ENCODE assay signal across 19 cellular contexts in the genomic region with DNA sequence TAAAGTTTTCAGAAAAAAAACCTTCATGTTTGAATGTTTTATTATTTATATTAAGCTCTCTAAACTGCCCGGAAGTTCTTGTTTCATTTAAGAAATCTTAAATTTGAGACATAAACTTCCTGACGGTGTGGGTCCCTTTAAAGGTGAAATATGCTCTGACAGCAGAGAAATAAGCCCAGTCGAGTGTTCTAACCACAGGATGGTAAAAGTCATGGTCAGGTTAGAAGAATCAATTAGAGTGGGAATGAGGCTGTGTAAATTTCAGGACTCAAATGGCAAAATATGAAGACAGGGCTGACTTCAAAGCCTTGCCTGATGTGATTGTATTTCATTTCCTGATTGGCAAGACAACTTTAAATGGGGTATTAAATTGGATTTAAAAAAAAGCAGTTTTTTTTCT.
DNase-seq lines count a peak whose midpoint lies in the region; ATAC-seq and TF ChIP-seq lines count a peak whose summit lies in the region.
"Had no signal": no experiment of that assay in that cellular context is flagged by ENCODE, and none has a peak within 500 bp of the region (broad histone marks: within the 10 kb centered on the region; RNA-seq: fewer than 3 reads in every experiment).

No MANE protein-coding gene starts in this region.

- TF ChIP-seq CTCF in left ventricle myocardium inferior (IDR thresholded peaks at IDR 0.05; ENCODE audit: borderline replicate concordance) (no peak), endodermal cell (conservative IDR thresholded peaks at IDR 0.05) (no peak), osteoblast (IDR thresholded peaks at IDR 0.05; ENCODE audit: extremely low read depth, low read depth, low read length) (no peak), foreskin keratinocyte (conservative IDR thresholded peaks at IDR 0.05) (no peak)

- H3K27me3 Mint-ChIP-seq in endodermal cell (ENCODE audit: insufficient read depth) = no peaks in the 10 kb centered on the region
- H3K27me3 Mint-ChIP-seq: activated CD8-positive, alpha-beta memory T cell treated with anti-CD3 and anti-CD28 coated beads, Interleukin-2, amount 10 ng/mL, durations not matched to agents 7 days and 5 days; activated naive CD8-positive, alpha-beta T cell treated with anti-CD3 and anti-CD28 coated beads, Interleukin-2, amount 10 ng/mL, durations not matched to agents 7 days and 5 days; activated T-helper 17 cell treated with anti-CD3 and anti-CD28 coated beads, Interleukin-2, amount 50 U/mL, for 72 hours had no signal

- no peaks in the 10 kb centered on the region for H3K9me3 Mint-ChIP-seq in endodermal cell
- H3K9me3 Mint-ChIP-seq: activated naive CD8-positive, alpha-beta T cell treated with anti-CD3 and anti-CD28 coated beads, Interleukin-2, amount 10 ng/mL, durations not matched to agents 7 days and 5 days had no signal

- 93 to 100% methylated on average over 3 of the region's 3 CpGs for WGBS in endodermal cell (ENCODE audit: insufficient coverage in 1 of 2, insufficient read length in 1 of 2), 2 experiments

- ATAC-seq in Right ventricle myocardium inferior = no peak
- ATAC-seq in foreskin keratinocyte = no peak
- ATAC-seq: activated CD4-positive, alpha-beta T cell treated with anti-CD3 and anti-CD28 coated beads for 36 hours; activated CD8-positive, alpha-beta memory T cell treated with anti-CD3 and anti-CD28 coated beads, Interleukin-2, amount 10 ng/mL, durations not matched to agents 7 days and 5 days; activated T-helper 17 cell treated with anti-CD3 and anti-CD28 coated beads, Interleukin-2, amount 50 U/mL, for 72 hours; GM12878 had no signal

- no peak overlapping the region for H3K9ac ChIP-seq in endodermal cell (ENCODE audit: extremely low read depth, low read length, poor library complexity, severe bottlenecking)

- no peak overlapping the region for H3K4me3 Mint-ChIP-seq in endodermal cell
- H3K4me3 Mint-ChIP-seq: activated CD4-positive, alpha-beta T cell treated with anti-CD3 and anti-CD28 coated beads for 36 hours; activated CD8-positive, alpha-beta memory T cell treated with anti-CD3 and anti-CD28 coated beads, Interleukin-2, amount 10 ng/mL, durations not matched to agents 7 days and 5 days; activated naive CD8-positive, alpha-beta T cell treated with anti-CD3 and anti-CD28 coated beads, Interleukin-2, amount 10 ng/mL, durations not matched to agents 7 days and 5 days; activated T-helper 17 cell treated with anti-CD3 and anti-CD28 coated beads, Interleukin-2, amount 50 U/mL, for 72 hours had no signal

- peaks cover 6% of the 10 kb centered on the region for H3K4me1 Mint-ChIP-seq in endodermal cell
- H3K4me1 Mint-ChIP-seq: activated CD4-positive, alpha-beta T cell treated with anti-CD3 and anti-CD28 coated beads for 36 hours; activated CD8-positive, alpha-beta memory T cell treated with anti-CD3 and anti-CD28 coated beads, Interleukin-2, amount 10 ng/mL, durations not matched to agents 7 days and 5 days; activated naive CD8-positive, alpha-beta T cell treated with anti-CD3 and anti-CD28 coated beads, Interleukin-2, amount 10 ng/mL, durations not matched to agents 7 days and 5 days; activated T-helper 17 cell treated with anti-CD3 and anti-CD28 coated beads, Interleukin-2, amount 50 U/mL, for 72 hours had no signal

- H3K79me2 ChIP-seq in osteoblast (ENCODE audit: insufficient read depth, low read length) = no peaks in the 10 kb centered on the region

- peak overlapping the region; percentile 65 for H3K27ac ChIP-seq in left ventricle myocardium inferior (replicated peaks)
- no peak overlapping the region for H3K27ac ChIP-seq in endodermal cell (ENCODE audit: low read depth, low read length)
- no peak overlapping the region for H3K27ac ChIP-seq in osteoblast (ENCODE audit: low read depth, low read length)
- H3K27ac ChIP-seq in foreskin keratinocyte = no peak overlapping the region
- H3K27ac ChIP-seq: A549, spleen had no signal

- H3K4me1 ChIP-seq in left ventricle myocardium inferior (peaks cover 16% of the 10 kb centered on the region), endodermal cell (ENCODE audit: control insufficient read depth, insufficient read depth, low read length) (no peaks in the 10 kb centered on the region), osteoblast (ENCODE audit: insufficient read depth, low read length) (peaks cover 9% of the 10 kb centered on the region), foreskin keratinocyte (no peaks in the 10 kb centered on the region)
- H3K4me1 ChIP-seq: A549, spleen had no signal

- H3K36me3 Mint-ChIP-seq in endodermal cell (ENCODE audit: low read depth) = no peaks in the 10 kb centered on the region
- H3K36me3 Mint-ChIP-seq: activated CD8-positive, alpha-beta memory T cell treated with anti-CD3 and anti-CD28 coated beads, Interleukin-2, amount 10 ng/mL, durations not matched to agents 7 days and 5 days; activated naive CD8-positive, alpha-beta T cell treated with anti-CD3 and anti-CD28 coated beads, Interleukin-2, amount 10 ng/mL, durations not matched to agents 7 days and 5 days had no signal

- intact Hi-C loops in left ventricle myocardium inferior (cut with micrococcal nuclease) (no loop called here), Right ventricle myocardium inferior (cut with DNase I) (no loop called here)

- no peaks in the 10 kb centered on the region for H4K20me1 ChIP-seq in osteoblast (ENCODE audit: insufficient read depth, low read length)

- H3K4me2 ChIP-seq in osteoblast (ENCODE audit: insufficient read depth, low read length) = peak overlapping the region; percentile 41
- H3K4me2 ChIP-seq: A549 had no signal

- no peaks in the 10 kb centered on the region for H3K36me3 ChIP-seq in left ventricle myocardium inferior
- no peaks in the 10 kb centered on the region for H3K36me3 ChIP-seq in endodermal cell (ENCODE audit: control insufficient read depth, insufficient read depth, low read length)
- no peaks in the 10 kb centered on the region for H3K36me3 ChIP-seq in osteoblast (ENCODE audit: insufficient read depth, low read length)
- H3K36me3 ChIP-seq: spleen, stomach had no signal

- H3K4me3 ChIP-seq in left ventricle myocardium inferior (peak overlapping the region; percentile 12), endodermal cell (ENCODE audit: low read length) (no peak overlapping the region), osteoblast (ENCODE audit: insufficient read depth, low read length) (no peak overlapping the region)
- H3K4me3 ChIP-seq: A549, GM12878, spleen, stomach had no signal

- no peak overlapping the region for H2AFZ ChIP-seq in osteoblast (ENCODE audit: low read length)

- peaks cover 6% of the 10 kb centered on the region for H3K9me3 ChIP-seq in left ventricle myocardium inferior (replicated peaks)
- H3K9me3 ChIP-seq in endodermal cell (ENCODE audit: control insufficient read depth, low read length) = no peaks in the 10 kb centered on the region
- H3K9me3 ChIP-seq in osteoblast (ENCODE audit: low read depth, low read length) = no peaks in the 10 kb centered on the region
- H3K9me3 ChIP-seq: A549, spleen, stomach had no signal

- no peaks in the 10 kb centered on the region for H3K27me3 ChIP-seq in left ventricle myocardium inferior (ENCODE audit: low read depth)
- H3K27me3 ChIP-seq in endodermal cell (ENCODE audit: control insufficient read depth, insufficient read depth, low read length, poor library complexity, severe bottlenecking) = no peaks in the 10 kb centered on the region
- no peaks in the 10 kb centered on the region for H3K27me3 ChIP-seq in osteoblast (ENCODE audit: insufficient read depth, low read length)
- H3K27me3 ChIP-seq in foreskin keratinocyte = no peaks in the 10 kb centered on the region
- H3K27me3 ChIP-seq: spleen, stomach had no signal

- H3K27ac Mint-ChIP-seq in endodermal cell = peak overlapping the region; percentile 33
- H3K27ac Mint-ChIP-seq: activated CD4-positive, alpha-beta T cell treated with anti-CD3 and anti-CD28 coated beads for 36 hours; activated CD8-positive, alpha-beta memory T cell treated with anti-CD3 and anti-CD28 coated beads, Interleukin-2, amount 10 ng/mL, durations not matched to agents 7 days and 5 days; activated naive CD8-positive, alpha-beta T cell treated with anti-CD3 and anti-CD28 coated beads, Interleukin-2, amount 10 ng/mL, durations not matched to agents 7 days and 5 days; activated T-helper 17 cell treated with anti-CD3 and anti-CD28 coated beads, Interleukin-2, amount 50 U/mL, for 72 hours had no signal

- DNase-seq in left ventricle myocardium inferior = no peak
- no peak for DNase-seq in Right ventricle myocardium inferior (ENCODE audit: missing footprints)
- DNase-seq in endodermal cell = no peak
- no peak for DNase-seq in osteoblast (ENCODE audit: insufficient read length, low spot score, missing footprints)
- DNase-seq in GM03348 (ENCODE audit: low spot score) = no peak
- no peak for DNase-seq in NCI-H2081 treated with DMSO at 0.1 percent for 48 hours (lab: John Stamatoyannopoulos, UW)
- DNase-seq in foreskin keratinocyte = no peak
- DNase-seq in CD1c-positive myeloid dendritic cell (ENCODE audit: extremely low spot score) = no peak
- DNase-seq: activated CD4-positive, alpha-beta T cell treated with anti-CD3 and anti-CD28 coated beads for 36 hours; activated CD8-positive, alpha-beta memory T cell treated with anti-CD3 and anti-CD28 coated beads, Interleukin-2, amount 10 ng/mL, durations not matched to agents 7 days and 5 days; activated naive CD8-positive, alpha-beta T cell treated with anti-CD3 and anti-CD28 coated beads, Interleukin-2, amount 10 ng/mL, durations not matched to agents 7 days and 5 days; foreskin fibroblast; NCI-H510A treated with DMSO at 0.1 percent for 48 hours; spleen; stimulated activated CD4-positive, alpha-beta T cell treated with anti-CD3 and anti-CD28 coated beads, Interleukin-4, amount 100 ng/mL, for 24 hours; stomach had no signal
